ENCODE assay signal across 20 cellular contexts in genomic region chr6:54020311-54020710, GRCh38.
DNase-seq lines count a peak whose midpoint lies in the region; ATAC-seq and TF ChIP-seq lines count a peak whose summit lies in the region.
"Had no signal": no experiment of that assay in that cellular context is flagged by ENCODE, and none has a peak within 500 bp of the region (broad histone marks: within the 10 kb centered on the region; RNA-seq: fewer than 3 reads in every experiment).

No MANE protein-coding gene starts in this region.

- no peak for TF ChIP-seq POLR2A in IMR-90 (IDR thresholded peaks at IDR 0.05; ENCODE audit: low read depth, low read length)

- no TSS peak for BruUV-seq in IMR-90 (replicated peaks; lab: Mats Ljungman, UMichigan)

- H2BK120ac ChIP-seq in IMR-90 (ENCODE audit: low read depth, low read length) = no peak overlapping the region
- H2BK120ac ChIP-seq in mesenchymal stem cell (ENCODE audit: low read depth, low read length) = no peak overlapping the region

- H3K4me2 ChIP-seq in IMR-90 (ENCODE audit: low read depth, low read length) = no peak overlapping the region
- no peak overlapping the region for H3K4me2 ChIP-seq in mesenchymal stem cell (ENCODE audit: low read length, poor library complexity, severe bottlenecking)

- no peaks in the 10 kb centered on the region for H3K4me1 ChIP-seq in IMR-90 (ENCODE audit: control insufficient read depth, insufficient read depth, low read length)
- H3K4me1 ChIP-seq in mesenchymal stem cell (ENCODE audit: control insufficient read depth, insufficient read depth, low read depth, low read length) = no peaks in the 10 kb centered on the region
- H3K4me1 ChIP-seq: upper lobe of left lung had no signal

- H2BK20ac ChIP-seq in IMR-90 (ENCODE audit: low read depth, low read length) = no peak overlapping the region

- no peaks in the 10 kb centered on the region for H3K27me3 ChIP-seq in IMR-90 (ENCODE audit: control insufficient read depth, insufficient read depth, low read length)
- no peaks in the 10 kb centered on the region for H3K27me3 ChIP-seq in mesenchymal stem cell (ENCODE audit: control insufficient read depth in 1 of 2, insufficient read depth in 1 of 2, low read length in 2 of 2)
- H3K27me3 ChIP-seq: upper lobe of left lung had no signal

- H3K23ac ChIP-seq in IMR-90 (ENCODE audit: low read depth, low read length) (no peak overlapping the region), mesenchymal stem cell (ENCODE audit: low read length in 2 of 2) (no peak overlapping the region)

- H2BK5ac ChIP-seq in IMR-90 (ENCODE audit: low read depth, low read length, poor library complexity, severe bottlenecking) (no peak overlapping the region), mesenchymal stem cell (ENCODE audit: low read depth, low read length, poor library complexity, severe bottlenecking) (no peak overlapping the region)

- no peaks in the 10 kb centered on the region for H4K20me1 ChIP-seq in IMR-90 (ENCODE audit: insufficient read depth, low read length)

- H4K91ac ChIP-seq in IMR-90 (ENCODE audit: insufficient read depth, low read depth, low read length) (no peak overlapping the region), mesenchymal stem cell (ENCODE audit: low read length) (no peak overlapping the region)

- H2BK15ac ChIP-seq in IMR-90 (ENCODE audit: low read depth, low read length) = no peak overlapping the region
- H2BK15ac ChIP-seq in mesenchymal stem cell (ENCODE audit: low read depth, poor library complexity, severe bottlenecking) = no peak overlapping the region

- POLR2A ChIA-PET in IMR-90 (lab: Charles Lee; ENCODE audit: unreplicated experiment) = interaction anchor here (0.7 kb wide), 1 partner anchor 8 kb away, joined by 3 read pairs; no protein-coding TSS in a partner anchor

- H3K79me1 ChIP-seq in IMR-90 (ENCODE audit: low read depth in 1 of 2, low read length in 2 of 2) (no peaks in the 10 kb centered on the region), mesenchymal stem cell (replicated peaks; ENCODE audit: low read length, poor library complexity, severe bottlenecking) (no peaks in the 10 kb centered on the region)

- H4K5ac ChIP-seq in IMR-90 (ENCODE audit: low read depth, low read length) = no peak overlapping the region

- no CpG with 5 or more reads among the region's 3 CpGs for WGBS in IMR-90 (ENCODE audit: extremely low coverage in 2 of 2, insufficient read length in 1 of 2), 2 experiments
- WGBS in mesenchymal stem cell = 51% methylated on average over 3 of the region's 3 CpGs

- H3K9me3 ChIP-seq in IMR-90 (ENCODE audit: control insufficient read depth, insufficient read depth, low read length) (no peaks in the 10 kb centered on the region), mesenchymal stem cell (ENCODE audit: control insufficient read depth, low read length) (no peaks in the 10 kb centered on the region)
- H3K9me3 ChIP-seq: upper lobe of left lung had no signal

- no peak overlapping the region for H2AK9ac ChIP-seq in IMR-90 (replicated peaks; ENCODE audit: low read depth, low read length, poor library complexity)

- H4K8ac ChIP-seq in IMR-90 (ENCODE audit: low read depth in 2 of 2, low read length in 2 of 2) = no peak overlapping the region
- H4K8ac ChIP-seq in mesenchymal stem cell (ENCODE audit: low read length) = no peak overlapping the region

- H3K14ac ChIP-seq in IMR-90 (replicated peaks; ENCODE audit: low read depth, low read length) (no peak overlapping the region), mesenchymal stem cell (ENCODE audit: low read length in 2 of 2) (no peak overlapping the region)

- no peak overlapping the region for H3K27ac ChIP-seq in IMR-90 (ENCODE audit: insufficient read depth, low read length)
- H3K27ac ChIP-seq in mesenchymal stem cell (ENCODE audit: low read length, poor library complexity, severe bottlenecking) = no peak overlapping the region
- H3K27ac ChIP-seq: coronary artery, epithelial cell of prostate, RWPE1, upper lobe of left lung had no signal

- no peak overlapping the region for H2BK12ac ChIP-seq in mesenchymal stem cell (ENCODE audit: low read length in 2 of 2)

- H3K4ac ChIP-seq in IMR-90 (ENCODE audit: low read depth, low read length) (no peak overlapping the region), mesenchymal stem cell (ENCODE audit: low read depth in 1 of 2, low read length in 2 of 2) (no peak overlapping the region)

- no peak overlapping the region for H2AK5ac ChIP-seq in IMR-90 (ENCODE audit: low read depth, low read length)
- no peak overlapping the region for H2AK5ac ChIP-seq in mesenchymal stem cell (ENCODE audit: low read length, severe bottlenecking)

- CTCF ChIA-PET in IMR-90 (lab: Yijun Ruan, JAX) = no interaction called here

- dilution Hi-C loops in IMR-90 (cut with HindIII; ENCODE audit: low sequenced_read_pairs, unreplicated experiment) = no loop called here

- no peak for TF ChIP-seq CTCF in IMR-90 (conservative IDR thresholded peaks at IDR 0.05; ENCODE audit: low read depth, low read length)

- H3K56ac ChIP-seq in IMR-90 (ENCODE audit: extremely low read depth, insufficient read depth, low read length) = no peak overlapping the region

- no peak for TF ChIP-seq RAD21 in IMR-90 (IDR thresholded peaks at IDR 0.05; ENCODE audit: low read length)

- no peak overlapping the region for H3K4me3 ChIP-seq in IMR-90 (ENCODE audit: insufficient read depth, low read depth, low read length)
- H3K4me3 ChIP-seq in mesenchymal stem cell (ENCODE audit: insufficient read depth in 1 of 2, low read depth in 1 of 2, low read length in 2 of 2) = no peak overlapping the region
- H3K4me3 ChIP-seq: coronary artery, upper lobe of left lung had no signal

- H3K9me1 ChIP-seq in IMR-90 (ENCODE audit: insufficient read depth, low read length) = no peaks in the 10 kb centered on the region

- H2AFZ ChIP-seq in IMR-90 (replicated peaks; ENCODE audit: low read length, poor library complexity) (no peak overlapping the region), mesenchymal stem cell (ENCODE audit: low read depth, low read length) (no peak overlapping the region)

- DNase-seq in ELR (ENCODE audit: low read depth) (peak; percentile 10), IMR-90 (no peak), dermis blood vessel endothelial cell (peak; percentile 22), mesenchymal stem cell (peak; percentile 18), NCI-H1417 treated with DMSO at 0.1 percent for 48 hours (lab: John Stamatoyannopoulos, UW) (no peak), NCI-H82 (lab: John Stamatoyannopoulos, UW) (no peak)
- no peak for DNase-seq in activated CD4-positive, alpha-beta T cell treated with anti-CD3 and anti-CD28 coated beads, Interleukin-2, amount 50 U/mL, for 4 hours
- DNase-seq: activated CD4-positive, alpha-beta T cell treated with anti-CD3 and anti-CD28 coated beads, Interleukin-2, amount 50 U/mL, for 48 hours; activated naive CD4-positive, alpha-beta T cell treated with anti-CD3 and anti-CD28 coated beads, Interleukin-2, amount 10 ng/mL, durations not matched to agents 7 days and 5 days; activated T-cell treated with anti-CD3 and anti-CD28 coated beads, Interleukin-2, amount 50 U/mL, for 1 hour; Calu3; GOT3; NCI-H146; NCI-H774; stimulated activated naive CD8-positive, alpha-beta T cell treated with anti-CD3 and anti-CD28 coated beads, Interleukin-15, amount 100 ng/mL, for 72 hours; upper lobe of left lung had no signal

- no peaks in the 10 kb centered on the region for H3K36me3 ChIP-seq in IMR-90 (ENCODE audit: control insufficient read depth, insufficient read depth, low read length)
- no peaks in the 10 kb centered on the region for H3K36me3 ChIP-seq in mesenchymal stem cell (ENCODE audit: control insufficient read depth in 1 of 2, insufficient read depth in 2 of 2, low read depth in 1 of 2, low read length in 2 of 2)
- H3K36me3 ChIP-seq: upper lobe of left lung had no signal

- in situ Hi-C loops in IMR-90 (cut with MboI; ENCODE audit: low sequenced_read_pairs) = no loop called here

- H3K9ac ChIP-seq in IMR-90 (ENCODE audit: low read depth, low read length) (no peak overlapping the region), mesenchymal stem cell (ENCODE audit: low read length) (no peak overlapping the region)

- intact Hi-C loops in IMR-90 (cut with micrococcal nuclease) = no loop called here

- ATAC-seq in IMR-90 (ENCODE audit: low read depth) (peak; percentile 24; the same call in 1 of the 2 replicates), HG03159 (IDR thresholded peaks at IDR 0.05; ENCODE audit: unreplicated experiment) (no peak)
- ATAC-seq: stimulated activated naive CD8-positive, alpha-beta T cell treated with anti-CD3 and anti-CD28 coated beads, Interleukin-15, amount 100 ng/mL, for 72 hours had no signal

- no peak overlapping the region for H3K18ac ChIP-seq in IMR-90 (ENCODE audit: low read depth, low read length)
- H3K18ac ChIP-seq in mesenchymal stem cell (ENCODE audit: low read depth in 1 of 2, low read length in 2 of 2) = peak overlapping the region in 1 of 2 experiments; percentile 5

TF ChIP-seq in IMR-90, 13 proteins besides CTCF, POLR2A, EP300 and RAD21 (continues in another document):
- TF ChIP-seq USF2 (IDR thresholded peaks at IDR 0.05; ENCODE audit: low read depth, low read length) (no peak), FOS (IDR thresholded peaks at IDR 0.05; ENCODE audit: low read depth, low read length) (no peak), BHLHE40 (IDR thresholded peaks at IDR 0.05; ENCODE audit: low read depth, low read length) (no peak), MXI1 (IDR thresholded peaks at IDR 0.05; ENCODE audit: borderline replicate concordance, low read depth, low read length) (no peak), SMC3 (IDR thresholded peaks at IDR 0.05; ENCODE audit: low read depth, low read length) (no peak), CEBPB (IDR thresholded peaks at IDR 0.05; ENCODE audit: low read depth, low read length) (no peak), MAFK (IDR thresholded peaks at IDR 0.05; ENCODE audit: low read depth, low read length) (no peak), RFX5 (IDR thresholded peaks at IDR 0.05; ENCODE audit: low read depth, low read length) (no peak), RCOR1 (IDR thresholded peaks at IDR 0.05; ENCODE audit: insufficient replicate concordance, low read length) (no peak), CHD1 (IDR thresholded peaks at IDR 0.05; ENCODE audit: low read depth, low read length) (no peak)

Comparison
In these comparisons a context has a peak if more than half of its experiments do, and no peak if none do; other contexts are left out.
1. DNase-seq: peak in ELR (single experiment), dermis blood vessel endothelial cell (single experiment) and mesenchymal stem cell (single experiment); none in IMR-90 (single experiment), NCI-H1417 treated with DMSO at 0.1 percent for 48 hours (single experiment), activated CD4-positive, alpha-beta T cell treated with anti-CD3 and anti-CD28 coated beads, Interleukin-2, amount 50 U/mL, for 4 hours (0 of 2) and NCI-H82 (single experiment).